In the genomic region with DNA sequence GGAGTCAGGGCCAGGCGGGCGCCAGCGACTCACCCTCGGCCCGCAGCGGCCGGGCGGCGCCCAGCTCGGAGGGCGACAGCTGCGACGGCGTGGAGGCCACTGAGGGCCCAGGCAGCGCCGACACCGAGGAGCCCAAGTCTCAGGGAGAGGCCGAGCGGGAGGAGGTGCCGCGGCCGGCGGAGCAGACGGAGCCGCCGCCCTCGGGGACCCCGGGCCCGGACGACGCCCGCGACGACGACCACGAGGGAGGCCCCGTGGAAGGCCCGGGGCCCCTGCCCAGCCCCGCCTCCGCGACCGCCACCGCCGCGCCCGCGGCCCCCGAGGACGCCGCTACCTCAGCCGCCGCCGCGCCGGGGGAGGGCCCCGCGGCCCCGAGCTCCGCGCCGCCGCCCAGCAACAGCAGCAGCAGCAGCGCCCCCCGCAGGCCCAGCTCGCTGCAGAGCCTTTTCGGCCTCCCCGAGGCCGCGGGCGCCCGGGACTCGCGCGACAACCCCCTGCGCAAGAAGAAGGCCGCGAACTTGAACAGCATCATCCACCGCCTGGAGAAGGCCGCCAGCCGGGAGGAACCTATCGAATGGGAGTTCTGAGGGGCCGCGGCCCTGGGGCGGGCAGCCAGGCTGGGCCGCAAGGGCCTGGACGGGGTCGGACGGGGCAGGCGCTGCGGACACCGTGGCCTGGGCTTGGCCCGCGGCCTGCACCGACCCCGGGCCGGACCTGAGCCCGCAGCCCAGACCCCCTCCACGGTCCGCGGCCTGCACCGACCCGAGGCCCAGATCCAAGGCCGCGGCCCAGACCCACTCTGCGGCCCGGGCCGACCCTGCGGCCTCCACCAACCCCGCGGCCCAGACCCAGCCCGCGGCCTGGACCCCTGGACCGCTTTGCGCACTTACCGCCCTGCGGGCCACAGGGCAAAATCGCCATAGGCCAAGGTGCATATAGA, we compare ENCODE assay signal across 16 cellular contexts.
"Had no signal": no experiment of that assay in that cellular context is flagged by ENCODE, and none has a peak within 500 bp of the region (broad histone marks: within the 10 kb centered on the region; RNA-seq: fewer than 3 reads in every experiment).

No MANE protein-coding gene starts in this region.

- H3K27ac Mint-ChIP-seq: activated CD4-positive, alpha-beta T cell treated with anti-CD3 and anti-CD28 coated beads for 36 hours; activated naive CD4-positive, alpha-beta T cell treated with anti-CD3 and anti-CD28 coated beads, Interleukin-2, amount 50 U/mL, for 72 hours; activated T-helper 1 cell treated with anti-CD3 and anti-CD28 coated beads, Interleukin-12 subunit alpha, Interleukin-12 subunit beta, Interleukin-2, Interleukin-4 antibody, amounts not matched to agents 30 ng/mL and 10 ng/mL and 1 ng/mL, durations not matched to agents 14 hours and 24 hours and 36 hours; stimulated activated naive CD8-positive, alpha-beta T cell treated with anti-CD3 and anti-CD28 coated beads, Interleukin-15, Interleukin-2, amounts not matched to agents 100 ng/mL and 50 ng/mL, for 24 hours had no signal

- DNase-seq: activated CD4-positive, alpha-beta T cell treated with anti-CD3 and anti-CD28 coated beads for 36 hours; activated CD4-positive, alpha-beta T cell treated with anti-CD3 and anti-CD28 coated beads, Interleukin-2, amount 50 U/mL, for 48 hours; activated gamma-delta T cell treated with Interleukin-2 at 50 U/mL for 16 hours; cerebellar nuclear complex; effector CD4-positive, alpha-beta T cell; kidney glomerular epithelial cell; left ventricle myocardium superior; stimulated activated CD4-positive, alpha-beta T cell treated with anti-CD3 and anti-CD28 coated beads, Interleukin-2, amount 100 ng/mL, for 24 hours; upper lobe of left lung had no signal

- H3K4me1 ChIP-seq: esophagus muscularis mucosa, gastroesophageal sphincter, prostate gland, right atrium auricular region, upper lobe of left lung had no signal

- H3K27me3 Mint-ChIP-seq: activated CD4-positive, alpha-beta T cell treated with anti-CD3 and anti-CD28 coated beads for 36 hours; stimulated activated naive CD8-positive, alpha-beta T cell treated with anti-CD3 and anti-CD28 coated beads, Interleukin-15, Interleukin-2, amounts not matched to agents 100 ng/mL and 50 ng/mL, for 24 hours had no signal

- H3K4me3 Mint-ChIP-seq: activated CD4-positive, alpha-beta T cell treated with anti-CD3 and anti-CD28 coated beads for 36 hours; activated T-helper 1 cell treated with anti-CD3 and anti-CD28 coated beads, Interleukin-12 subunit alpha, Interleukin-12 subunit beta, Interleukin-2, Interleukin-4 antibody, amounts not matched to agents 30 ng/mL and 10 ng/mL and 1 ng/mL, durations not matched to agents 14 hours and 24 hours and 36 hours; stimulated activated naive CD8-positive, alpha-beta T cell treated with anti-CD3 and anti-CD28 coated beads, Interleukin-15, Interleukin-2, amounts not matched to agents 100 ng/mL and 50 ng/mL, for 24 hours had no signal

- H3K36me3 Mint-ChIP-seq: activated naive CD4-positive, alpha-beta T cell treated with anti-CD3 and anti-CD28 coated beads, Interleukin-2, amount 50 U/mL, for 72 hours had no signal

- H3K27ac ChIP-seq: esophagus muscularis mucosa, gastroesophageal sphincter, prostate gland, right atrium auricular region, upper lobe of left lung had no signal

- H3K4me1 Mint-ChIP-seq: activated CD4-positive, alpha-beta T cell treated with anti-CD3 and anti-CD28 coated beads for 36 hours had no signal

- H3K9me3 Mint-ChIP-seq: activated naive CD4-positive, alpha-beta T cell treated with anti-CD3 and anti-CD28 coated beads, Interleukin-2, amount 50 U/mL, for 72 hours; activated T-helper 1 cell treated with anti-CD3 and anti-CD28 coated beads, Interleukin-12 subunit alpha, Interleukin-12 subunit beta, Interleukin-2, Interleukin-4 antibody, amounts not matched to agents 30 ng/mL and 10 ng/mL and 1 ng/mL, durations not matched to agents 14 hours and 24 hours and 36 hours; stimulated activated naive CD8-positive, alpha-beta T cell treated with anti-CD3 and anti-CD28 coated beads, Interleukin-15, Interleukin-2, amounts not matched to agents 100 ng/mL and 50 ng/mL, for 24 hours had no signal

- H3K27me3 ChIP-seq: esophagus muscularis mucosa, gastroesophageal sphincter, right atrium auricular region, upper lobe of left lung had no signal

- H3K9me3 ChIP-seq: esophagus muscularis mucosa, gastroesophageal sphincter, prostate gland, right atrium auricular region, upper lobe of left lung had no signal

- ATAC-seq: activated CD4-positive, alpha-beta T cell treated with anti-CD3 and anti-CD28 coated beads for 36 hours; activated naive CD4-positive, alpha-beta T cell treated with anti-CD3 and anti-CD28 coated beads, Interleukin-2, amount 50 U/mL, for 72 hours; gastroesophageal sphincter; left ventricle myocardium superior had no signal
